ENCODE assay signal across 8 cellular contexts in genomic region chr11:119121008-119121810, GRCh38. TPM values are rescaled to one million over a fixed set of nuclear protein-coding genes. Genes with fewer than 3 reads are reported as not detected.
DNase-seq lines count a peak whose midpoint lies in the region; ATAC-seq and TF ChIP-seq lines count a peak whose summit lies in the region.

TSS of gene HINFP (plus strand) at chr11:119121580. CDS start at chr11:119126945, 5,365 bp downstream.

- CTCF ChIA-PET in Calu3 (lab: Charles Lee): interaction anchor here (1.0 kb wide), 1 partner anchor 19 kb away, joined by 7 read pairs; the partner anchor contains the start of gene DPAGT1

- no peak within 1 kb of the TSS for H2AFZ ChIP-seq in OCI-LY1 (ENCODE audit: low read length)

- BruUV-seq in Calu3 (replicated peaks; lab: Mats Ljungman, UMichigan): no TSS peak

- no peaks in the 10 kb centered on the region for H3K9me2 ChIP-seq in OCI-LY1 (ENCODE audit: low read depth, low read length)

- H3K9ac ChIP-seq in HUES64 (ENCODE audit: low read depth, low read length) (peak within 1 kb of the TSS; percentile 88), OCI-LY1 (ENCODE audit: low read length) (peak within 1 kb of the TSS; percentile 91)

- TF ChIP-seq CTCF in Calu3 (IDR thresholded peaks at IDR 0.05; ENCODE audit: unreplicated experiment): no peak
- no peak for TF ChIP-seq CTCF in OCI-LY1 (IDR thresholded peaks at IDR 0.05; ENCODE audit: low read length)

- no peaks in the 10 kb centered on the region for H3K9me3 Mint-ChIP-seq in Calu3 (ENCODE audit: low read depth, unreplicated experiment)

- in situ Hi-C loops in endometrial microvascular endothelial cells (cut with HindIII; ENCODE audit: inconsistent ontology term, low pct_unique_long_range_greater_than_20kb, low sequenced_read_pairs): loop anchor here (25.0 kb wide), 1 partner anchor 141 kb away; no protein-coding TSS in a partner anchor

- peak within 1 kb of the TSS; percentile 93 for H3K4me3 Mint-ChIP-seq in Calu3 (ENCODE audit: low read depth, unreplicated experiment)

- peaks cover 24% of the 10 kb centered on the region for H3K4me1 Mint-ChIP-seq in Calu3 (ENCODE audit: low read depth, unreplicated experiment)

- peaks cover 4% of the 10 kb centered on the region for H3K79me2 ChIP-seq in OCI-LY1 (ENCODE audit: insufficient read depth, low read length)

- peak within 1 kb of the TSS; percentile 86 for H3K4me2 ChIP-seq in OCI-LY1 (ENCODE audit: low read length)

- H3K9me3 ChIP-seq in HUES64 (ENCODE audit: insufficient read depth, low read depth, low read length) (no peaks in the 10 kb centered on the region), OCI-LY1 (ENCODE audit: low read length) (no peaks in the 10 kb centered on the region)

- peaks cover 10% of the 10 kb centered on the region for H3K36me3 ChIP-seq in HUES64 (ENCODE audit: insufficient read depth, low read length)
- H3K36me3 ChIP-seq in OCI-LY1 (ENCODE audit: insufficient read depth, low read length): peaks cover 14% of the 10 kb centered on the region

- H3K27me3 Mint-ChIP-seq in Calu3 (ENCODE audit: unreplicated experiment): no peaks in the 10 kb centered on the region

- H3K27ac ChIP-seq in HUES64 (ENCODE audit: low read depth, low read length): peak within 1 kb of the TSS; percentile 48
- peak within 1 kb of the TSS; percentile 21 for H3K27ac ChIP-seq in OCI-LY1 (ENCODE audit: low read depth, low read length, poor library complexity, severe bottlenecking)

- peak within 1 kb of the TSS; percentile 97 for H3K4me3 ChIP-seq in HUES64 (ENCODE audit: low read length)
- H3K4me3 ChIP-seq in OCI-LY1 (ENCODE audit: low read depth, low read length, poor library complexity, severe bottlenecking): peak within 1 kb of the TSS; percentile 98

- no peaks in the 10 kb centered on the region for H3F3A ChIP-seq in OCI-LY1 (ENCODE audit: insufficient read depth, low read length)

- H3K4me1 ChIP-seq in HUES64 (ENCODE audit: insufficient read depth, low read length): peaks cover 4% of the 10 kb centered on the region; the same call in 1 of the 2 replicates
- H3K4me1 ChIP-seq in OCI-LY1 (ENCODE audit: insufficient read depth, low read length, severe bottlenecking): peaks cover 22% of the 10 kb centered on the region

- ATAC-seq in GM21447 (IDR thresholded peaks at IDR 0.05; ENCODE audit: unreplicated experiment): peak; percentile 95

- under 1% methylated on average over 53 of the region's 54 CpGs for WGBS in HUES64

- H4K20me1 ChIP-seq in OCI-LY1 (ENCODE audit: insufficient read depth, low read length): no peaks in the 10 kb centered on the region

- H3K27me3 ChIP-seq in HUES64 (ENCODE audit: insufficient read depth, low read length) (no peaks in the 10 kb centered on the region), OCI-LY1 (ENCODE audit: insufficient read depth, low read length) (no peaks in the 10 kb centered on the region)

- peaks cover 38% of the 10 kb centered on the region for H3K36me3 Mint-ChIP-seq in Calu3 (ENCODE audit: insufficient read depth, unreplicated experiment)

- H3K27ac Mint-ChIP-seq in Calu3 (ENCODE audit: unreplicated experiment): peak within 1 kb of the TSS; percentile 89

- DNase-seq in Calu3: peak; percentile 96
- DNase-seq in activated CD8-positive, alpha-beta memory T cell treated with anti-CD3 and anti-CD28 coated beads, Interleukin-2, amount 50 U/mL, for 4 hours: peak; percentile 100
- DNase-seq in mesenteric fat pad (ENCODE audit: low spot score): peak; percentile 100
- DNase-seq in stimulated activated CD8-positive, alpha-beta memory T cell treated with anti-CD3 and anti-CD28 coated beads, Interleukin-15, amount 100 ng/mL, for 24 hours (ENCODE audit: low read depth): peak; percentile 97

- intact Hi-C loops in Calu3 (cut with micrococcal nuclease; ENCODE audit: unreplicated experiment): no loop called here

RNA-seq across cellular contexts. Expression of gene HINFP, which starts in this region (rescaled TPM):
- total RNA-seq in Calu3 (2022) (21.8 and 22.6 TPM in 2 replicates), endometrial microvascular endothelial cells (ENCODE audit: inconsistent ontology term) (11.4 TPM), mesenteric fat pad (13.5 TPM)
- polyA plus RNA-seq in HUES64 (2013, experiment 1 of 2): 17.8 TPM
- polyA plus RNA-seq in HUES64 (2013, experiment 2 of 2): 20.6 TPM

Comparison
In these comparisons a context has a peak if more than half of its experiments do, and no peak if none do; other contexts are left out.
1. Peak in every context shown above with its lines: DNase-seq, ATAC-seq, H3K4me3 ChIP-seq and H3K27ac ChIP-seq.